In the genomic region with DNA sequence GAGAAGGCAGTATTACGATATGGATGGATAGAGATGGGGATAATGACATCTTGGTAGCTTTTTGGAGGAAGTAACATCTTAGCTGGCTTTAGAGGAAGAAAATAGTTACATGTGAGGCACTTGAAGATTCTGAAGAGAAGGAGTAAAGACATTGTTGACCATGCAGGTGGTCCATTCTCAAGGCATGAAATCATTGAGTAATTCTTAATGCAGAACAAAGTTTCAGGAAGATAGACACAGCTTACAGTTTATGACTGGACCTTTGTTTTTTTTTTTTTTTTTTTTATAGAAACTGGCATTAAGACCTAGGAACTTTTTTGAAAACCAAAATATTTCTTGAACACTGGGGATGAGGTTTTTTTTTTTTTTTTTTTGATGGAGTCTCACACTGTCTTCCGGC, we compare ENCODE assay signal across 13 cellular contexts. TPM values are rescaled to one million over a fixed set of nuclear protein-coding genes. Genes with fewer than 3 reads are reported as not detected.
A peak's percentile ranks its signal among the peaks of the same experiment; 100 is the strongest.
DNase-seq lines count a peak whose midpoint lies in the region; ATAC-seq and TF ChIP-seq lines count a peak whose summit lies in the region.
"Had no signal": no experiment of that assay in that cellular context is flagged by ENCODE, and none has a peak within 500 bp of the region (broad histone marks: within the 10 kb centered on the region; RNA-seq: fewer than 3 reads in every experiment).

No MANE protein-coding gene starts in this region.

- H3K4me3 Mint-ChIP-seq in CD14-positive monocyte = no peak overlapping the region
- H3K4me3 Mint-ChIP-seq in GM23338 = no peak overlapping the region
- no peak overlapping the region for H3K4me3 Mint-ChIP-seq in activated CD4-positive, alpha-beta memory T cell treated with anti-CD3 and anti-CD28 coated beads for 36 hours
- H3K4me3 Mint-ChIP-seq in naive thymus-derived CD8-positive, alpha-beta T cell = peak overlapping the region; percentile 2 to 70 (median 59)

- no peak overlapping the region for H2AFZ ChIP-seq in GM23338

- intact Hi-C loops in CD14-positive monocyte (cut with micrococcal nuclease) = loop anchor here in 1 of 2 donors (10.0 kb wide), 1 partner anchor 52 kb away; no protein-coding TSS in a partner anchor
- intact Hi-C loops in activated CD4-positive, alpha-beta memory T cell treated with anti-CD3 and anti-CD28 coated beads for 36 hours (cut with micrococcal nuclease) = no loop called here

- H3K27ac ChIP-seq in GM23338 (ENCODE audit: low read depth) = no peak overlapping the region

- H3K9me2 ChIP-seq in GM23338 (ENCODE audit: insufficient read depth) = no peaks in the 10 kb centered on the region

- POLR2A ChIA-PET in activated CD4-positive, alpha-beta memory T cell treated with anti-CD3 and anti-CD28 coated beads for 36 hours (lab: Charles Lee) = interaction anchor here (0.8 to 1.8 kb wide), 2 partner anchors 12 to 54 kb away, joined by 3 to 9 read pairs; no protein-coding TSS in a partner anchor
- POLR2A ChIA-PET in naive thymus-derived CD8-positive, alpha-beta T cell (lab: Charles Lee) = interaction anchor here (1.3 to 2.2 kb wide), 2 partner anchors 17 to 28 kb away, joined by 7 to 11 read pairs; partner anchors contain the start of gene MBNL1

- H3K4me1 Mint-ChIP-seq in CD14-positive monocyte (peaks cover 75% of the 10 kb centered on the region), GM23338 (peaks cover 51% of the 10 kb centered on the region)
- peaks cover 80% of the 10 kb centered on the region for H3K4me1 Mint-ChIP-seq in activated CD4-positive, alpha-beta memory T cell treated with anti-CD3 and anti-CD28 coated beads for 36 hours (ENCODE audit: low read depth)
- peaks cover 40 to 96% (median 74%) of the 10 kb centered on the region in 4 donors for H3K4me1 Mint-ChIP-seq in naive thymus-derived CD8-positive, alpha-beta T cell

- no peaks in the 10 kb centered on the region for H3F3A ChIP-seq in GM23338 (replicated peaks; ENCODE audit: low read depth)

- H3K27me3 ChIP-seq in GM23338 (ENCODE audit: insufficient read depth) = no peaks in the 10 kb centered on the region
- H3K27me3 ChIP-seq: right lobe of liver had no signal

- no peaks in the 10 kb centered on the region for H3K36me3 ChIP-seq in GM23338 (ENCODE audit: insufficient read depth)
- H3K36me3 ChIP-seq: right lobe of liver had no signal

- DNase-seq in CD14-positive monocyte (ENCODE audit: low spot score) (no peak), GM23338 (ENCODE audit: low spot score) (no peak), iPS-NIHi11 (ENCODE audit: low spot score) (no peak), Ammon's horn (ENCODE audit: low spot score) (no peak)
- no peak for DNase-seq in activated CD4-positive, alpha-beta memory T cell treated with anti-CD3 and anti-CD28 coated beads for 36 hours
- DNase-seq in naive thymus-derived CD8-positive, alpha-beta T cell = no peak
- DNase-seq: activated CD4-positive, alpha-beta T cell treated with anti-CD3 and anti-CD28 coated beads for 48 hours; amygdala; COR-L47; NCI-H146; right lobe of liver had no signal

- no peaks in the 10 kb centered on the region for H3K9me3 Mint-ChIP-seq in CD14-positive monocyte
- H3K9me3 Mint-ChIP-seq in GM23338 = no peaks in the 10 kb centered on the region
- H3K9me3 Mint-ChIP-seq in activated CD4-positive, alpha-beta memory T cell treated with anti-CD3 and anti-CD28 coated beads for 36 hours = no peaks in the 10 kb centered on the region
- no peaks in the 10 kb centered on the region for H3K9me3 Mint-ChIP-seq in naive thymus-derived CD8-positive, alpha-beta T cell

- CTCF ChIA-PET in activated CD4-positive, alpha-beta memory T cell treated with anti-CD3 and anti-CD28 coated beads for 36 hours (lab: Charles Lee) = interaction anchor here (1.3 kb wide), 1 partner anchor 175 kb away, joined by 3 read pairs; no protein-coding TSS in a partner anchor

- no peaks in the 10 kb centered on the region for H3K27me3 Mint-ChIP-seq in CD14-positive monocyte (ENCODE audit: low read depth in 3 of 3)
- no peaks in the 10 kb centered on the region for H3K27me3 Mint-ChIP-seq in GM23338 (ENCODE audit: insufficient read depth, low read depth, poor library complexity)
- H3K27me3 Mint-ChIP-seq in activated CD4-positive, alpha-beta memory T cell treated with anti-CD3 and anti-CD28 coated beads for 36 hours = no peaks in the 10 kb centered on the region
- no peaks in the 10 kb centered on the region for H3K27me3 Mint-ChIP-seq in naive thymus-derived CD8-positive, alpha-beta T cell

- H3K4me3 ChIP-seq in GM23338 = no peak overlapping the region
- H3K4me3 ChIP-seq: right lobe of liver had no signal

- H3K79me2 ChIP-seq in GM23338 (replicated peaks; ENCODE audit: insufficient read depth) = peaks cover 57% of the 10 kb centered on the region

- 0 out of 2 replicates have a peak, but pooled peaks cover 2% of the 10 kb centered on the region for H4K20me1 ChIP-seq in GM23338 (replicated peaks; ENCODE audit: insufficient read depth)

- TF ChIP-seq CTCF in CD14-positive monocyte (IDR thresholded peaks at IDR 0.05) (no peak), GM23338 (conservative IDR thresholded peaks at IDR 0.05; ENCODE audit: low read depth in 2 of 2) (no peak)

- H3K4me2 ChIP-seq in GM23338 = no peak overlapping the region

- ATAC-seq in GM23338 (no peak), HG02840 (IDR thresholded peaks at IDR 0.05; ENCODE audit: low FRiP score, unreplicated experiment) (no peak), GM21423 (IDR thresholded peaks at IDR 0.05; ENCODE audit: unreplicated experiment) (no peak)
- ATAC-seq in naive thymus-derived CD8-positive, alpha-beta T cell = no peak
- ATAC-seq: right lobe of liver had no signal

- peaks cover 48% of the 10 kb centered on the region for H3K4me1 ChIP-seq in GM23338 (ENCODE audit: insufficient read depth)

- H3K36me3 Mint-ChIP-seq in CD14-positive monocyte (peaks cover 26 to 29% of the 10 kb centered on the region in 2 donors), GM23338 (ENCODE audit: low read depth) (no peaks in the 10 kb centered on the region)
- peaks cover 36% of the 10 kb centered on the region for H3K36me3 Mint-ChIP-seq in activated CD4-positive, alpha-beta memory T cell treated with anti-CD3 and anti-CD28 coated beads for 36 hours
- H3K36me3 Mint-ChIP-seq in naive thymus-derived CD8-positive, alpha-beta T cell = peaks cover 7 to 53% (median 12%) of the 10 kb centered on the region in 3 donors

- H3K27ac Mint-ChIP-seq in CD14-positive monocyte = peak overlapping the region; percentile 17 to 98 (median 84)
- peak overlapping the region; percentile 20; the same call in 1 of the 2 replicates for H3K27ac Mint-ChIP-seq in GM23338
- peak overlapping the region; percentile 40 for H3K27ac Mint-ChIP-seq in activated CD4-positive, alpha-beta memory T cell treated with anti-CD3 and anti-CD28 coated beads for 36 hours
- H3K27ac Mint-ChIP-seq in naive thymus-derived CD8-positive, alpha-beta T cell = peak overlapping the region; percentile 41 to 91 (median 78)

TF ChIP-seq in GM23338, 12 proteins besides CTCF, POLR2A, EP300 and RAD21:
- TF ChIP-seq STAT1 (IDR thresholded peaks at IDR 0.05; ENCODE audit: unreplicated experiment) = no peak
- TF ChIP-seq ETS1 (IDR thresholded peaks at IDR 0.05) = no peak
- no peak for TF ChIP-seq CREB1 (CRISPR knock-in tag; IDR thresholded peaks at IDR 0.05; ENCODE audit: low read depth)

RNA-seq across cellular contexts. Expression of gene MBNL1, which starts 28.3 kb away (rescaled TPM):
- polyA plus RNA-seq in CD14-positive monocyte (100 to 1,000 TPM; 191 to 204 TPM), GM23338 (2016; fragmentation: Nextera tagmentation; extraction: Ambion mirVana) (8.4 and 9.4 TPM in 2 replicates)
- 15.7 and 23.2 TPM in 2 replicates for total RNA-seq in GM23338 (2014; rRNA removed; shearing (Covaris generic))
- total RNA-seq in activated CD4-positive, alpha-beta memory T cell treated with anti-CD3 and anti-CD28 coated beads for 36 hours = 100 to 1,000 TPM; 290 to 302 TPM
- total RNA-seq in naive thymus-derived CD8-positive, alpha-beta T cell = 100 to 1,000 TPM; 419 to 423 TPM
- 100 to 1,000 TPM; 298 to 370 (median 331) TPM for polyA plus RNA-seq in naive thymus-derived CD8-positive, alpha-beta T cell

Comparison
In these comparisons a context has a peak if more than half of its experiments do, and no peak if none do; other contexts are left out.
1. H3K27ac Mint-ChIP-seq: peak in every context shown above with its lines; median percentile 84 in CD14-positive monocyte; 78 in naive thymus-derived CD8-positive, alpha-beta T cell; 40 in activated CD4-positive, alpha-beta memory T cell treated with anti-CD3 and anti-CD28 coated beads for 36 hours; 20 in GM23338.
2. H3K4me3 Mint-ChIP-seq: peak in naive thymus-derived CD8-positive, alpha-beta T cell (10 of 10); none in CD14-positive monocyte (0 of 2), GM23338 (single experiment) and activated CD4-positive, alpha-beta memory T cell treated with anti-CD3 and anti-CD28 coated beads for 36 hours (single experiment).
3. RNA of gene MBNL1, which starts 28.3 kb away (total RNA-seq): 419 to 423 TPM in naive thymus-derived CD8-positive, alpha-beta T cell and 290 to 302 TPM in activated CD4-positive, alpha-beta memory T cell treated with anti-CD3 and anti-CD28 coated beads for 36 hours; 15.7 to 23.2 TPM in GM23338; every median in the first group is over 10 times any median in the second.